9 cellular contexts compared by ENCODE assay signal in genomic region chr1:40818264-40818961, GRCh38. TPM values are rescaled to one million over a fixed set of nuclear protein-coding genes. Genes with fewer than 3 reads are reported as not detected.
DNase-seq lines count a peak whose midpoint lies in the region; ATAC-seq and TF ChIP-seq lines count a peak whose summit lies in the region.
"Had no signal": no experiment of that assay in that cellular context is flagged by ENCODE, and none has a peak within 500 bp of the region (broad histone marks: within the 10 kb centered on the region; RNA-seq: fewer than 3 reads in every experiment).

No MANE protein-coding gene starts in this region.

- intact Hi-C loops in upper lobe of right lung (cut with DNase I): no loop called here

- peak overlapping the region; percentile 77 for H3K4me3 ChIP-seq in HUES64 (ENCODE audit: low read length)
- H3K4me3 ChIP-seq in fibroblast of mammary gland (ENCODE audit: control insufficient read depth, low read depth, low read length): peak overlapping the region; percentile 29
- H3K4me3 ChIP-seq in trophoblast cell (ENCODE audit: low read depth, low read length): peak overlapping the region; percentile 55
- H3K4me3 ChIP-seq in upper lobe of right lung: peak overlapping the region; percentile 51

- no peak overlapping the region for H3K27ac ChIP-seq in HUES64 (ENCODE audit: low read depth, low read length)
- H3K27ac ChIP-seq in trophoblast cell (ENCODE audit: low read depth, low read length): no peak overlapping the region
- H3K27ac ChIP-seq in upper lobe of right lung: no peak overlapping the region
- H3K27ac ChIP-seq: C4-2B had no signal

- no peak overlapping the region for H2BK12ac ChIP-seq in trophoblast cell (ENCODE audit: low read length)

- H3K9me3 ChIP-seq in HUES64 (ENCODE audit: insufficient read depth, low read depth, low read length): no peaks in the 10 kb centered on the region
- peaks cover 8% of the 10 kb centered on the region for H3K9me3 ChIP-seq in trophoblast cell (ENCODE audit: insufficient read depth, low read depth, low read length)
- H3K9me3 ChIP-seq in upper lobe of right lung: no peaks in the 10 kb centered on the region

- no peaks in the 10 kb centered on the region for H3K79me1 ChIP-seq in trophoblast cell (ENCODE audit: low read length)

- H3K9ac ChIP-seq in HUES64 (ENCODE audit: low read depth, low read length) (no peak overlapping the region), trophoblast cell (ENCODE audit: low read length) (no peak overlapping the region)

- no peaks in the 10 kb centered on the region for H3K79me2 ChIP-seq in trophoblast cell (ENCODE audit: control insufficient read depth, insufficient read depth, low read length, poor library complexity)

- no peak overlapping the region for H2BK120ac ChIP-seq in trophoblast cell (ENCODE audit: insufficient read depth, low read length, poor library complexity)

- peak; percentile 89 for ATAC-seq in upper lobe of right lung

- H4K12ac ChIP-seq in trophoblast cell (ENCODE audit: low read depth, low read length): no peak overlapping the region

- no peak overlapping the region for H2BK5ac ChIP-seq in trophoblast cell (ENCODE audit: low read depth, low read length, poor library complexity)

- H3K4ac ChIP-seq in trophoblast cell (ENCODE audit: low read depth, low read length): no peak overlapping the region

- H4K91ac ChIP-seq in trophoblast cell (ENCODE audit: low read depth, low read length): no peak overlapping the region

- H4K8ac ChIP-seq in trophoblast cell (ENCODE audit: low read depth, low read length): no peak overlapping the region

- no peaks in the 10 kb centered on the region for H3K36me3 ChIP-seq in HUES64 (ENCODE audit: insufficient read depth, low read length)
- no peaks in the 10 kb centered on the region for H3K36me3 ChIP-seq in trophoblast cell (ENCODE audit: control insufficient read depth in 1 of 2, insufficient read depth in 2 of 2, low read length in 2 of 2)
- no peaks in the 10 kb centered on the region for H3K36me3 ChIP-seq in upper lobe of right lung

- H3K4me2 ChIP-seq in trophoblast cell (ENCODE audit: low read length): peak overlapping the region; percentile 96

- peak overlapping the region; percentile 74 for H2AFZ ChIP-seq in trophoblast cell (ENCODE audit: insufficient read depth, low read length, poor library complexity)

- peaks cover 23% of the 10 kb centered on the region for H3K27me3 ChIP-seq in HUES64 (ENCODE audit: insufficient read depth, low read length)
- peaks cover 14% of the 10 kb centered on the region for H3K27me3 ChIP-seq in trophoblast cell (ENCODE audit: insufficient read depth, low read length)
- H3K27me3 ChIP-seq in upper lobe of right lung: no peaks in the 10 kb centered on the region

- H3K4me1 ChIP-seq in HUES64 (ENCODE audit: insufficient read depth, low read length) (no peaks in the 10 kb centered on the region), trophoblast cell (ENCODE audit: control insufficient read depth in 1 of 2, insufficient read depth in 2 of 2, low read length in 2 of 2) (peaks cover 4% of the 10 kb centered on the region in 2 experiments), upper lobe of right lung (no peaks in the 10 kb centered on the region)

- no peak overlapping the region for H3K14ac ChIP-seq in trophoblast cell (ENCODE audit: low read length)

- WGBS in HUES64: under 1% methylated on average over 59 of the region's 59 CpGs
- WGBS in trophoblast cell (ENCODE audit: extremely low coverage, insufficient coverage, insufficient read length): no CpG with 5 or more reads among the region's 59 CpGs

- no peak overlapping the region for H2AK5ac ChIP-seq in trophoblast cell (ENCODE audit: low read length)

- in situ Hi-C loops in G401 (cut with HindIII; ENCODE audit: low sequenced_read_pairs): no loop called here

- no peak overlapping the region for H3K23ac ChIP-seq in trophoblast cell (ENCODE audit: low read length)

- DNase-seq in NCI-H82 (lab: John Stamatoyannopoulos, UW) (peak; percentile 65), NCI-H82 treated with DMSO at 0.1 percent for 48 hours (lab: John Stamatoyannopoulos, UW; ENCODE audit: unreplicated experiment) (no peak), activated T-cell treated with anti-CD3 and anti-CD28 coated beads for 1 hour (ENCODE audit: low read depth) (peak; percentile 83), fibroblast of mammary gland (ENCODE audit: low read depth) (peak; percentile 7), trophoblast cell (peak; percentile 27 to 46), upper lobe of right lung (peak; percentile 87), G401 (ENCODE audit: low spot score) (no peak)

- H3K18ac ChIP-seq in trophoblast cell (ENCODE audit: low read length): no peak overlapping the region

- TF ChIP-seq CTCF in fibroblast of mammary gland (conservative IDR thresholded peaks at IDR 0.05; ENCODE audit: control insufficient read depth, insufficient read depth, low read depth, low read length) (no peak), upper lobe of right lung (IDR thresholded peaks at IDR 0.05) (no peak)

RNA-seq across cellular contexts. Expression of gene KCNQ4, which starts 34.8 kb away (rescaled TPM):
- 0.90 TPM for polyA plus RNA-seq in HUES64 (2013, experiment 1 of 2)
- polyA plus RNA-seq in HUES64 (2013, experiment 2 of 2): 1.2 TPM
- polyA plus RNA-seq in trophoblast cell (2013): 0.88 and 0.99 TPM in 2 replicates
- 0.96 TPM for total RNA-seq in upper lobe of right lung
- total RNA-seq in G401 (2014; rRNA removed; shearing (Covaris generic)): 0.61 and 1.2 TPM in 2 replicates

RNA-seq across cellular contexts. Expression of gene CITED4, which starts 43.8 kb away (rescaled TPM):
- 6.2 TPM for polyA plus RNA-seq in HUES64 (2013, experiment 1 of 2)
- polyA plus RNA-seq in HUES64 (2013, experiment 2 of 2): 9.4 TPM
- 2.7 and 3.4 TPM in 2 replicates for polyA plus RNA-seq in trophoblast cell (2013)
- 23.2 TPM for total RNA-seq in upper lobe of right lung
- total RNA-seq in G401 (2014; rRNA removed; shearing (Covaris generic)): 2.3 and 11.4 TPM in 2 replicates

Comparison
In these comparisons a context has a peak if more than half of its experiments do, and no peak if none do; other contexts are left out.
1. DNase-seq: peak in NCI-H82 (single experiment), activated T-cell treated with anti-CD3 and anti-CD28 coated beads for 1 hour (single experiment), fibroblast of mammary gland (single experiment), trophoblast cell (2 of 2) and upper lobe of right lung (single experiment); none in NCI-H82 treated with DMSO at 0.1 percent for 48 hours (single experiment) and G401 (single experiment).
2. Peak in every context shown above with its lines, with median percentiles within 50 percentile points of each other: H3K4me3 ChIP-seq.